ENCODE assay signal across 1 cellular context in the genomic region with DNA sequence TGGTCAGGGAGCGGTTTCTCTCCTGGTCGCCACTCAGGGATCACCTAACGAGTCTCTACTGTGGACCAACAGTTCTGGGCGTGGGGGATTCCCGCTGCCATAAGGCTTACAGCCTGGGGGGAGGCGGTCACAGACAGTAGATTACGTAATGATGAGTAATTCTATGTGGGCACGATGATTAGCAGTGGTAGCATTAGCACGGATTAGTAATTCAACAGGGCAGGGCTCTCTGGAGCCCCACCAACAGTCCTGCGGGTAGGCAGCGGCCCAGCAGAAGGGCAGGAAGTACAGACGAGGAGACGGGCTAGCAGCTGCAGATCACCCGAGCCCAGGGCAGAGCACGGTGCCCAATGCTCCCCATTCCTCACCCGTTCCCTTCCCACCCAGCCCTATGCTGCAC.
TF ChIP-seq lines count a peak whose summit lies in the region.

No MANE protein-coding gene starts in this region.

TF ChIP-seq in GM23338, 12 proteins besides CTCF, POLR2A, EP300 and RAD21 (continued from another document):
- TF ChIP-seq, protein P1, sequence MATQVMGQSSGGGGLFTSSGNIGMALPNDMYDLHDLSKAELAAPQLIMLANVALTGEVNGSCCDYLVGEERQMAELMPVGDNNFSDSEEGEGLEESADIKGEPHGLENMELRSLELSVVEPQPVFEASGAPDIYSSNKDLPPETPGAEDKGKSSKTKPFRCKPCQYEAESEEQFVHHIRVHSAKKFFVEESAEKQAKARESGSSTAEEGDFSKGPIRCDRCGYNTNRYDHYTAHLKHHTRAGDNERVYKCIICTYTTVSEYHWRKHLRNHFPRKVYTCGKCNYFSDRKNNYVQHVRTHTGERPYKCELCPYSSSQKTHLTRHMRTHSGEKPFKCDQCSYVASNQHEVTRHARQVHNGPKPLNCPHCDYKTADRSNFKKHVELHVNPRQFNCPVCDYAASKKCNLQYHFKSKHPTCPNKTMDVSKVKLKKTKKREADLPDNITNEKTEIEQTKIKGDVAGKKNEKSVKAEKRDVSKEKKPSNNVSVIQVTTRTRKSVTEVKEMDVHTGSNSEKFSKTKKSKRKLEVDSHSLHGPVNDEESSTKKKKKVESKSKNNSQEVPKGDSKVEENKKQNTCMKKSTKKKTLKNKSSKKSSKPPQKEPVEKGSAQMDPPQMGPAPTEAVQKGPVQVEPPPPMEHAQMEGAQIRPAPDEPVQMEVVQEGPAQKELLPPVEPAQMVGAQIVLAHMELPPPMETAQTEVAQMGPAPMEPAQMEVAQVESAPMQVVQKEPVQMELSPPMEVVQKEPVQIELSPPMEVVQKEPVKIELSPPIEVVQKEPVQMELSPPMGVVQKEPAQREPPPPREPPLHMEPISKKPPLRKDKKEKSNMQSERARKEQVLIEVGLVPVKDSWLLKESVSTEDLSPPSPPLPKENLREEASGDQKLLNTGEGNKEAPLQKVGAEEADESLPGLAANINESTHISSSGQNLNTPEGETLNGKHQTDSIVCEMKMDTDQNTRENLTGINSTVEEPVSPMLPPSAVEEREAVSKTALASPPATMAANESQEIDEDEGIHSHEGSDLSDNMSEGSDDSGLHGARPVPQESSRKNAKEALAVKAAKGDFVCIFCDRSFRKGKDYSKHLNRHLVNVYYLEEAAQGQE (IDR thresholded peaks at IDR 0.05; ENCODE audit: unreplicated experiment) = no peak
- TF ChIP-seq STAT1 (IDR thresholded peaks at IDR 0.05; ENCODE audit: unreplicated experiment) (no peak), ZNF331 (CRISPR knock-in tag; IDR thresholded peaks at IDR 0.05; ENCODE audit: low read depth) (no peak), CREB1 (CRISPR knock-in tag; IDR thresholded peaks at IDR 0.05; ENCODE audit: low read depth) (no peak), EZH2 (IDR thresholded peaks at IDR 0.05; ENCODE audit: low read depth, unreplicated experiment) (no peak), EZH2phosphoT487 (IDR thresholded peaks at IDR 0.05; ENCODE audit: unreplicated experiment) (no peak), NANOG (IDR thresholded peaks at IDR 0.05; ENCODE audit: borderline replicate concordance) (no peak)
- TF ChIP-seq, protein P2, sequence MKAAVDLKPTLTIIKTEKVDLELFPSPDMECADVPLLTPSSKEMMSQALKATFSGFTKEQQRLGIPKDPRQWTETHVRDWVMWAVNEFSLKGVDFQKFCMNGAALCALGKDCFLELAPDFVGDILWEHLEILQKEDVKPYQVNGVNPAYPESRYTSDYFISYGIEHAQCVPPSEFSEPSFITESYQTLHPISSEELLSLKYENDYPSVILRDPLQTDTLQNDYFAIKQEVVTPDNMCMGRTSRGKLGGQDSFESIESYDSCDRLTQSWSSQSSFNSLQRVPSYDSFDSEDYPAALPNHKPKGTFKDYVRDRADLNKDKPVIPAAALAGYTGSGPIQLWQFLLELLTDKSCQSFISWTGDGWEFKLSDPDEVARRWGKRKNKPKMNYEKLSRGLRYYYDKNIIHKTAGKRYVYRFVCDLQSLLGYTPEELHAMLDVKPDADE (IDR thresholded peaks at IDR 0.05) = no peak
